In the genomic region with DNA sequence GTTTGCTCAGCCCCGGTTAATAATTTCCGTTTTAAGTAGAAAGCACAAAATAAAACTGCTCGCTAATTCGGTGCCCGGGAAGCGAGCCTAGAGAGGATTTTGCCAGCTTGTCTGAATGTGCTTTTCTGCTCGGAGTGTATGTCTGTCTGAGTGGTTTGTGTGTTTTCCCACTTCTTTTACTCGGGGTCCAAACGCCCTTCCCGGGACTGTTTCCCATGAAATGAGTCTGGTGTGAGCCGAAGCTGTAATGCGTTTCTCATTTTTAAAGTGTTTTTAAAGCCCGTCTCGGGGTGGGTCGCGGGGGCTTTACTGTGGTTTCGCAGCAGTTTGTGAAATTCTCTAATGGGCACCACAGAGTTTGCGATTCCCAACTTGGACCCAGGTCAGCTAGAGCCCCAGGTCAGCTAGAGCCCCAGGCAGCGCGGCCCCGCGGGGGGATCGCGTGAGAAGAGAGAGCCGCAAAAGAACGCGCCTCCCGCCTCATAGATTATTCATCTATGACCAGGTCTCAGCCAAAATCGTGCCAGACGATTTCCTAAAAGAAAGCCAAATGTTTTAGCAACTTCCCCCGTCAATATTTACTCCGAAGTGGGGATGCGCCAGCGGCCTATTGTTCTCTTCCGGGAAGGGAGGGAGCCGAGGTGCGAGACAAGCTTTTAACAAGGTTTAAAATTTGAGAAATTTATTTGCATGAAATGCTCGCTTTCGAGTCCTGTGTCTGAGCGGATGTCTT, we compare ENCODE assay signal across 11 cellular contexts. TPM values are rescaled to one million over a fixed set of nuclear protein-coding genes. Genes with fewer than 3 reads are reported as not detected.
DNase-seq lines count a peak whose midpoint lies in the region; TF ChIP-seq lines count a peak whose summit lies in the region.
"Had no signal": no experiment of that assay in that cellular context is flagged by ENCODE, and none has a peak within 500 bp of the region (broad histone marks: within the 10 kb centered on the region; RNA-seq: fewer than 3 reads in every experiment).

No MANE protein-coding gene starts in this region.

- TF ChIP-seq CTCF in brain (conservative IDR thresholded peaks at IDR 0.05) (no peak), neural crest cell (conservative IDR thresholded peaks at IDR 0.05) (no peak), foreskin fibroblast (IDR thresholded peaks at IDR 0.05; ENCODE audit: low read depth, low read length) (no peak)

- H3K27me3 Mint-ChIP-seq in T-helper 2 cell treated with Interferon-gamma antibody and Interleukin-4, amounts not matched to agents 5 μg/mL and 100 μg/mL, for 36 hours (ENCODE audit: low read depth) = peaks cover 60% of the 10 kb centered on the region
- H3K27me3 Mint-ChIP-seq in brain = peaks cover 66% of the 10 kb centered on the region
- H3K27me3 Mint-ChIP-seq in neural crest cell (ENCODE audit: low read depth) = peaks cover 75% of the 10 kb centered on the region

- H3K4me3 Mint-ChIP-seq in T-helper 2 cell treated with Interferon-gamma antibody and Interleukin-4, amounts not matched to agents 5 μg/mL and 100 μg/mL, for 36 hours = peak overlapping the region; percentile 5
- H3K4me3 Mint-ChIP-seq in brain (peak overlapping the region; percentile 89 to 99 (median 93)), neural crest cell (peak overlapping the region; percentile 93)

- H3K27me3 ChIP-seq in MG63 = no peaks in the 10 kb centered on the region

- H3K9me3 ChIP-seq in MG63 = no peaks in the 10 kb centered on the region

- no peak for DNase-seq in T-helper 2 cell treated with Interferon-gamma antibody and Interleukin-4, amounts not matched to agents 5 μg/mL and 100 μg/mL, for 36 hours (ENCODE audit: low spot score)
- DNase-seq in T-helper 2 cell (no peak), MG63 (peak; percentile 88), neural crest cell (ENCODE audit: low read depth, low spot score) (no peak), NCI-H1105 (lab: John Stamatoyannopoulos, UW) (no peak), iPS-NIHi11 (ENCODE audit: low spot score) (no peak), foreskin fibroblast (no peak)
- DNase-seq: NCI-H1436 had no signal

- H3K4me1 Mint-ChIP-seq in T-helper 2 cell treated with Interferon-gamma antibody and Interleukin-4, amounts not matched to agents 5 μg/mL and 100 μg/mL, for 36 hours (ENCODE audit: low read depth) = peaks cover 3% of the 10 kb centered on the region
- H3K4me1 Mint-ChIP-seq in brain = peaks cover 39% of the 10 kb centered on the region
- H3K4me1 Mint-ChIP-seq in neural crest cell = peaks cover 50% of the 10 kb centered on the region

- peaks cover 6% of the 10 kb centered on the region for H3K36me3 Mint-ChIP-seq in T-helper 2 cell treated with Interferon-gamma antibody and Interleukin-4, amounts not matched to agents 5 μg/mL and 100 μg/mL, for 36 hours (ENCODE audit: low read depth)
- H3K36me3 Mint-ChIP-seq in brain = peaks cover 36% of the 10 kb centered on the region
- H3K36me3 Mint-ChIP-seq in neural crest cell (ENCODE audit: low read depth) = peaks cover 12% of the 10 kb centered on the region

- H3K4me3 ChIP-seq in MG63 (peak overlapping the region; percentile 85), foreskin fibroblast (ENCODE audit: low read depth in 1 of 2, low read length in 2 of 2) (no peak overlapping the region)

- H3K9me3 Mint-ChIP-seq in T-helper 2 cell treated with Interferon-gamma antibody and Interleukin-4, amounts not matched to agents 5 μg/mL and 100 μg/mL, for 36 hours = no peaks in the 10 kb centered on the region
- H3K9me3 Mint-ChIP-seq in brain (peaks cover 0 to 21% (median 0%) of the 10 kb centered on the region in 5 experiments), neural crest cell (no peaks in the 10 kb centered on the region)

- H3K36me3 ChIP-seq in MG63 = peaks cover 46% of the 10 kb centered on the region
- H3K36me3 ChIP-seq: BLaER1 had no signal

- peak overlapping the region; percentile 84 for H3K27ac Mint-ChIP-seq in T-helper 2 cell treated with Interferon-gamma antibody and Interleukin-4, amounts not matched to agents 5 μg/mL and 100 μg/mL, for 36 hours
- H3K27ac Mint-ChIP-seq in brain (peak overlapping the region; percentile 96 to 100 (median 99)), neural crest cell (ENCODE audit: unreplicated experiment) (peak overlapping the region; percentile 66)

RNA-seq across cellular contexts. Expression of a gene that starts 2.0 kb away (rescaled TPM):
- total RNA-seq in MG63 (2014; rRNA removed; shearing (Covaris generic); ENCODE audit: low replicate concordance) = 3.7 and 5.2 TPM in 2 replicates
- polyA plus RNA-seq in brain (ENCODE audit: insufficient read depth, low read depth, low replicate concordance) = 300 TPM
- total RNA-seq in neural crest cell = 48.6 and 55.3 TPM in 2 replicates
- total RNA-seq: pulmonary artery endothelial cell had no signal

RNA-seq across cellular contexts. Expression of a gene that starts 12.0 kb away (rescaled TPM):
- 1.8 and 2.9 TPM in 2 replicates for total RNA-seq in MG63 (2014; rRNA removed; shearing (Covaris generic); ENCODE audit: low replicate concordance)
- 49.1 TPM for polyA plus RNA-seq in brain (ENCODE audit: insufficient read depth, low read depth, low replicate concordance)
- total RNA-seq in neural crest cell = 6.3 and 6.7 TPM in 2 replicates
- total RNA-seq: pulmonary artery endothelial cell had no signal

Comparison
In these comparisons a context has a peak if more than half of its experiments do, and no peak if none do; other contexts are left out.
1. H3K4me3 Mint-ChIP-seq: peak in every context shown above with its lines; median percentile 93 in brain; 93 in neural crest cell; 5 in T-helper 2 cell treated with Interferon-gamma antibody and Interleukin-4, amounts not matched to agents 5 μg/mL and 100 μg/mL, for 36 hours.